1 cellular context compared by ENCODE assay signal in the genomic region with DNA sequence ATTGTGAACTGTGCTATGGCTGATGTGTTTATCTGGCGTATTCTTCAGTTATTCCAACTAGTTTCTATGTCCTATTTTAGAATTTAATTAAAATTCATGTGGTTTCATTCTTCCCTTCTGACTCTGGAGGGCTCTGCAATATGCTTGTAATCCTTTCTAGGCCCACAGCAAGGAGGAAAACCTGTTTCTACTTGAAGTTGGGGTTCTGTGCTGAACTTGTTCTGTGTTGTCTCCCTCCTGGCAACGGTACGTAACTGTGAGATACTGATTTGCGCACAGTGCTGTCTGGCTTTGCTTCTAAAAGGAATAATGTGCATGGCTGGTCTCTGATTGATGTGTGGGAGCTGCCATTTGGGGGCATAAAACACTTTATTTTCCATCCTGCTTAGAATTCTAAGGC.
TF ChIP-seq lines count a peak whose summit lies in the region.

No MANE protein-coding gene starts in this region.

TF ChIP-seq in H1, 55 proteins besides CTCF, POLR2A, EP300 and RAD21:
- TF ChIP-seq SP2 (IDR thresholded peaks at IDR 0.05; ENCODE audit: low read length), result no peak
- no peak for TF ChIP-seq USF2 (IDR thresholded peaks at IDR 0.05; ENCODE audit: low read length)
- no peak for TF ChIP-seq GABPA (IDR thresholded peaks at IDR 0.05; ENCODE audit: borderline replicate concordance, insufficient read depth, low read length)
- no peak for TF ChIP-seq SUZ12 (IDR thresholded peaks at IDR 0.05; ENCODE audit: low read length)
- TF ChIP-seq, protein P1, sequence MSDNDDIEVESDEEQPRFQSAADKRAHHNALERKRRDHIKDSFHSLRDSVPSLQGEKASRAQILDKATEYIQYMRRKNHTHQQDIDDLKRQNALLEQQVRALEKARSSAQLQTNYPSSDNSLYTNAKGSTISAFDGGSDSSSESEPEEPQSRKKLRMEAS (IDR thresholded peaks at IDR 0.05), result no peak
- no peak for TF ChIP-seq BACH1 (IDR thresholded peaks at IDR 0.05; ENCODE audit: low read length)
- no peak for TF ChIP-seq POU5F1 (IDR thresholded peaks at IDR 0.05; ENCODE audit: low read depth, low read length)
- TF ChIP-seq, protein P2, sequence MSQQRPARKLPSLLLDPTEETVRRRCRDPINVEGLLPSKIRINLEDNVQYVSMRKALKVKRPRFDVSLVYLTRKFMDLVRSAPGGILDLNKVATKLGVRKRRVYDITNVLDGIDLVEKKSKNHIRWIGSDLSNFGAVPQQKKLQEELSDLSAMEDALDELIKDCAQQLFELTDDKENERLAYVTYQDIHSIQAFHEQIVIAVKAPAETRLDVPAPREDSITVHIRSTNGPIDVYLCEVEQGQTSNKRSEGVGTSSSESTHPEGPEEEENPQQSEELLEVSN (IDR thresholded peaks at IDR 0.05), result no peak
- TF ChIP-seq EGR1 (IDR thresholded peaks at IDR 0.05; ENCODE audit: borderline replicate concordance, low read depth, low read length), result no peak
- no peak for TF ChIP-seq TBP (IDR thresholded peaks at IDR 0.05; ENCODE audit: low read depth, low read length)
- no peak for TF ChIP-seq JUN (IDR thresholded peaks at IDR 0.05; ENCODE audit: low read depth, low read length)
- no peak for TF ChIP-seq POLR2AphosphoS5 (IDR thresholded peaks at IDR 0.05; ENCODE audit: low read depth, low read length)
- TF ChIP-seq YY1 (IDR thresholded peaks at IDR 0.05; ENCODE audit: low read depth, low read length), result no peak
- no peak for TF ChIP-seq BCL11A (IDR thresholded peaks at IDR 0.05; ENCODE audit: low read depth in 2 of 2, low read length in 2 of 2)
